19 cellular contexts compared by ENCODE assay signal in the genomic region with DNA sequence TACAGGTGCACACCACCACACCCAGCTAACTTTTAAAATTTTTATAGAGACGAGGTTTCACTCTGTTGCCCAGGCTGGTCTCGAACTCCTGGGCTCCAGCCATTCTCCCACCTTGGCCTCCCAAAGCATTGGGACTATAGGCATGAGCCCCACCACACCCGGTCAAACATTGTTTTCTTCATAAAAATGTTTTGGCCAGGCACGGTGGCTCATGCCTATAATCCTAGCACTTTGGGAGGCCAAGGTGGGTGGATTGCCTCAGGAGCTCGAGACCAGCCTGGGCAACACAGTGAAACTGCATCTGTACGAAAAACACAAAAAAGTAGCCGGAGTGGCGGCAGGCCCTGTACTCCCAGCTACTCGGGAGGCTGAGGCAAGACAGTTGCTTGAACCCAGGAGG. TPM values are rescaled to one million over a fixed set of nuclear protein-coding genes. Genes with fewer than 3 reads are reported as not detected.
DNase-seq lines count a peak whose midpoint lies in the region; ATAC-seq, FAIRE-seq and TF ChIP-seq lines count a peak whose summit lies in the region.
"Had no signal": no experiment of that assay in that cellular context is flagged by ENCODE, and none has a peak within 500 bp of the region (broad histone marks: within the 10 kb centered on the region; RNA-seq: fewer than 3 reads in every experiment).

No MANE protein-coding gene starts in this region.

- CTCF ChIA-PET in HepG2 (lab: Yijun Ruan, JAX; ENCODE audit: low intra/inter-chr PET ratio, low total read pairs), result no interaction called here

- TF ChIP-seq RAD21 in HepG2 (CRISPR knock-in tag; IDR thresholded peaks at IDR 0.05), result no peak

- TF ChIP-seq EP300 in HepG2 (IDR thresholded peaks at IDR 0.05; ENCODE audit: low read depth in 2 of 2, low read length in 2 of 2) (no peak), HepG2 (CRISPR knock-in tag; IDR thresholded peaks at IDR 0.05; ENCODE audit: borderline replicate concordance) (no peak), suprapubic skin (IDR thresholded peaks at IDR 0.05) (no peak)

- H3K4me1 ChIP-seq in HepG2 (ENCODE audit: insufficient read depth, low read length), result peaks cover 23% of the 10 kb centered on the region
- H3K4me1 ChIP-seq in right lobe of liver, result no peaks in the 10 kb centered on the region
- peaks cover 42 to 55% of the 10 kb centered on the region in 2 experiments for H3K4me1 ChIP-seq in neutrophil (ENCODE audit: control insufficient read depth in 1 of 2, insufficient read depth in 1 of 2, low read depth in 1 of 2, low read length in 1 of 2)
- H3K4me1 ChIP-seq in suprapubic skin, result peaks cover 29% of the 10 kb centered on the region

- H3K36me3 Mint-ChIP-seq in central memory CD8-positive, alpha-beta T cell (ENCODE audit: insufficient read depth), result peaks cover 76% of the 10 kb centered on the region

- DNase-seq in HepG2 (ENCODE audit: low spot score) (no peak), right lobe of liver (no peak), suprapubic skin (ENCODE audit: low spot score in 2 of 2) (no peak), NCI-H2196 (lab: John Stamatoyannopoulos, UW; ENCODE audit: unreplicated experiment) (no peak)
- no peak for DNase-seq in central memory CD8-positive, alpha-beta T cell (ENCODE audit: low spot score in 2 of 2)
- DNase-seq: C1 segment of cervical spinal cord, Calu3, DMS 273 treated with DMSO at 0.1 percent for 48 hours, DMS79 had no signal

- POLR2A ChIA-PET in HepG2 (lab: Yijun Ruan, JAX), result interaction anchor here (0.8 to 1.2 kb wide), 3 partner anchors 11 to 135 kb away, joined by 3 to 5 read pairs (median 4); no protein-coding TSS in a partner anchor

- H3K27ac Mint-ChIP-seq in central memory CD8-positive, alpha-beta T cell (ENCODE audit: low read depth), result peak overlapping the region; percentile 73
- H3K27ac Mint-ChIP-seq: GM23338 had no signal

- H3K4me3 ChIP-seq in HepG2 (replicated peaks in 1 of 3; ENCODE audit: insufficient read depth in 1 of 3, low read depth in 2 of 3, low read length in 3 of 3) (no peak overlapping the region), right lobe of liver (no peak overlapping the region), neutrophil (ENCODE audit: low read depth in 1 of 2, low read length in 1 of 2) (no peak overlapping the region), suprapubic skin (no peak overlapping the region)
- H3K4me3 ChIP-seq: GM12878, GM23338 had no signal

- TF ChIP-seq CTCF in HepG2 (CRISPR knock-in tag; IDR thresholded peaks at IDR 0.05) (no peak), right lobe of liver (IDR thresholded peaks at IDR 0.05) (no peak), neutrophil (IDR thresholded peaks at IDR 0.05) (no peak), suprapubic skin (IDR thresholded peaks at IDR 0.05) (no peak)

- no peak overlapping the region for H3K4me3 Mint-ChIP-seq in central memory CD8-positive, alpha-beta T cell
- H3K4me3 Mint-ChIP-seq: B cell, GM23338 had no signal

- H3K27me3 ChIP-seq in HepG2 (ENCODE audit: control insufficient read depth in 1 of 2, insufficient read depth in 2 of 2, low read length in 2 of 2) (no peaks in the 10 kb centered on the region), right lobe of liver (no peaks in the 10 kb centered on the region), neutrophil (no peaks in the 10 kb centered on the region), suprapubic skin (no peaks in the 10 kb centered on the region)

- H3K9me3 Mint-ChIP-seq in central memory CD8-positive, alpha-beta T cell, result no peaks in the 10 kb centered on the region
- H3K9me3 Mint-ChIP-seq: CD4-positive, alpha-beta T cell; GM23338 had no signal

- H3K27me3 Mint-ChIP-seq in central memory CD8-positive, alpha-beta T cell, result no peaks in the 10 kb centered on the region
- H3K27me3 Mint-ChIP-seq: B cell; CD4-positive, alpha-beta T cell had no signal

- BruUV-seq in HepG2 (replicated peaks; lab: Mats Ljungman, UMichigan), result no TSS peak

- H3K9me3 ChIP-seq in HepG2 (ENCODE audit: low read length) (no peaks in the 10 kb centered on the region), right lobe of liver (no peaks in the 10 kb centered on the region), neutrophil (no peaks in the 10 kb centered on the region), suprapubic skin (no peaks in the 10 kb centered on the region)

- 91% methylated on average over 9 of the region's 9 CpGs for WGBS in HepG2 (ENCODE audit: low lambda C conversion rate)
- 88% methylated on average over 9 of the region's 9 CpGs for WGBS in right lobe of liver (ENCODE audit: insufficient coverage, low coverage, low lambda C conversion rate, missing lambda C conversion rate)
- WGBS in suprapubic skin, result 98% methylated on average over 9 of the region's 9 CpGs

- no peak for TF ChIP-seq POLR2A in HepG2 (IDR thresholded peaks at IDR 0.05; ENCODE audit: insufficient read depth in 1 of 2, low read depth in 2 of 2, low read length in 2 of 2)
- no peak for TF ChIP-seq POLR2A in right lobe of liver (IDR thresholded peaks at IDR 0.05)
- TF ChIP-seq POLR2A in GM18505 (IDR thresholded peaks at IDR 0.05; ENCODE audit: borderline replicate concordance, extremely low read depth, insufficient read depth, insufficient read length), result no peak
- TF ChIP-seq POLR2A in suprapubic skin (IDR thresholded peaks at IDR 0.05), result no peak

- ATAC-seq in HepG2, result no peak
- no peak for ATAC-seq in right lobe of liver
- no peak for ATAC-seq in central memory CD8-positive, alpha-beta T cell (replicated peaks; ENCODE audit: extremely low read depth, poor library complexity, severe bottlenecking)
- ATAC-seq in GM18505 (IDR thresholded peaks at IDR 0.05; ENCODE audit: unreplicated experiment), result no peak
- ATAC-seq: GM12878 had no signal

- no peak for FAIRE-seq in HepG2 (lab: Jason Lieb, UNC)
- FAIRE-seq: A204.1, GM12878 had no signal

- peaks cover 16% of the 10 kb centered on the region; the same call in 1 of the 2 replicates for H4K20me1 ChIP-seq in HepG2 (ENCODE audit: insufficient read depth, low read length)

- in situ Hi-C loops in HepG2 (cut with HindIII; ENCODE audit: extremely low pct_ligation_motif_present, low pct_unique_long_range_greater_than_20kb), result no loop called here

- peaks cover 45% of the 10 kb centered on the region for H3K4me1 Mint-ChIP-seq in central memory CD8-positive, alpha-beta T cell

- no peak overlapping the region for H2AFZ ChIP-seq in HepG2 (ENCODE audit: low read length)
- H2AFZ ChIP-seq: GM23338 had no signal

- intact Hi-C loops in HepG2 (cut with micrococcal nuclease; ENCODE audit: unreplicated experiment), result no loop called here
- intact Hi-C loops in right lobe of liver (cut with DNase I), result loop anchor here (5.0 to 10.0 kb wide), 2 partner anchors 128 to 131 kb away; no protein-coding TSS in a partner anchor

- H3K4me2 ChIP-seq in HepG2 (ENCODE audit: low read depth, low read length), result no peak overlapping the region
- H3K4me2 ChIP-seq: GM23338 had no signal

- H3K27ac ChIP-seq in HepG2 (ENCODE audit: extremely low read length, insufficient read depth, low read length), result peak overlapping the region; percentile 53
- H3K27ac ChIP-seq in right lobe of liver, result no peak overlapping the region
- peak overlapping the region; percentile 56 for H3K27ac ChIP-seq in neutrophil
- peak overlapping the region; percentile 100 for H3K27ac ChIP-seq in temporal lobe (ENCODE audit: low read depth, low read length)
- H3K27ac ChIP-seq in suprapubic skin, result no peak overlapping the region

- no peak overlapping the region for H3K9ac ChIP-seq in HepG2 (ENCODE audit: insufficient read depth, low read depth, low read length)

- no peaks in the 10 kb centered on the region for H3K79me2 ChIP-seq in HepG2 (ENCODE audit: insufficient read depth, low read length)

- H3K36me3 ChIP-seq in HepG2 (replicated peaks in 1 of 2; ENCODE audit: control insufficient read depth in 1 of 2, insufficient read depth in 2 of 2, low read length in 2 of 2), result peaks cover 19 to 45% of the 10 kb centered on the region in 2 experiments
- peaks cover 0 to 3% (median 0%) of the 10 kb centered on the region in 4 donors for H3K36me3 ChIP-seq in right lobe of liver
- peaks cover 86% of the 10 kb centered on the region for H3K36me3 ChIP-seq in neutrophil
- peaks cover 30% of the 10 kb centered on the region for H3K36me3 ChIP-seq in suprapubic skin

RNA-seq across cellular contexts. Expression of gene TMC6, which starts 12.1 kb away (rescaled TPM):
- 20.4 and 48.4 TPM in 2 replicates for total RNA-seq in HepG2 (2016; rRNA removed; fragmentation: Illumina TruSeq; extraction: Trizol)
- 21.4 and 23.6 TPM in 2 replicates for total RNA-seq in HepG2 (2016; cell fraction: cytosol; rRNA removed; fragmentation: Illumina TruSeq; extraction: Trizol; ENCODE audit: low read depth)
- total RNA-seq in HepG2 (2016; cell fraction: insoluble cytoplasmic fraction; rRNA removed; fragmentation: Illumina TruSeq; extraction: Trizol), result 19.7 and 47.9 TPM in 2 replicates
- total RNA-seq in HepG2 (2016; cell fraction: membrane; rRNA removed; fragmentation: Illumina TruSeq; extraction: Trizol), result 29.0 and 34.4 TPM in 2 replicates
- total RNA-seq in HepG2 (2016; cell fraction: nucleus; rRNA removed; fragmentation: Illumina TruSeq; extraction: Trizol), result 47.2 and 55.0 TPM in 2 replicates
- polyA plus RNA-seq in HepG2 (2011; rRNA removed), result 99.1 and 118 TPM in 2 replicates
- 42.4 and 70.8 TPM in 2 replicates for polyA plus RNA-seq in HepG2 (2011; cell fraction: cytosol; rRNA removed)
- polyA plus RNA-seq in HepG2 (2011; cell fraction: nucleus; rRNA removed), result 648 and 982 TPM in 2 replicates
- polyA plus RNA-seq in HepG2 (2012), result 45.7 and 50.3 TPM in 2 replicates
- polyA plus RNA-seq in HepG2 (2016; cell fraction: cytosol; fragmentation: Illumina TruSeq; extraction: Trizol; ENCODE audit: low read depth), result 8.9 and 10.6 TPM in 2 replicates
- polyA plus RNA-seq in HepG2 (2016; cell fraction: insoluble cytoplasmic fraction; fragmentation: Illumina TruSeq; extraction: Trizol; ENCODE audit: low read depth), result 16.1 and 17.9 TPM in 2 replicates
- 18.2 and 19.0 TPM in 2 replicates for polyA plus RNA-seq in HepG2 (2016; cell fraction: membrane; fragmentation: Illumina TruSeq; extraction: Trizol; ENCODE audit: low read depth)
- 126 and 147 TPM in 2 replicates for polyA plus RNA-seq in HepG2 (2016; cell fraction: nucleus; fragmentation: Illumina TruSeq; extraction: Trizol; ENCODE audit: insufficient read depth, low read depth)
- 23.3 and 152 TPM in 2 replicates for polyA minus RNA-seq in HepG2 (2011; rRNA and poly(A)+ RNA removed; ENCODE audit: low replicate concordance)
- 48.9 and 63.1 TPM in 2 replicates for polyA minus RNA-seq in HepG2 (2011; cell fraction: cytosol; rRNA and poly(A)+ RNA removed)
- polyA minus RNA-seq in HepG2 (2011; cell fraction: nucleus; rRNA and poly(A)+ RNA removed), result 92.6 and 109 TPM in 2 replicates
- 10 to 100 TPM; 10.9 to 24.7 (median 15.7) TPM for total RNA-seq in right lobe of liver
- 2.0 TPM for total RNA-seq in temporal lobe
- 10 to 100 TPM; 27.9 to 48.8 (median 32.0) TPM for total RNA-seq in suprapubic skin

RNA-seq across cellular contexts. Expression of gene TMC8, which starts 14.2 kb away (rescaled TPM):
- total RNA-seq in HepG2 (2016; rRNA removed; fragmentation: Illumina TruSeq; extraction: Trizol), result 0.08 and 0.53 TPM in 2 replicates
- 0.09 and 0.61 TPM in 2 replicates for total RNA-seq in HepG2 (2016; cell fraction: cytosol; rRNA removed; fragmentation: Illumina TruSeq; extraction: Trizol; ENCODE audit: low read depth)
- 0.04 and 0.65 TPM in 2 replicates for total RNA-seq in HepG2 (2016; cell fraction: insoluble cytoplasmic fraction; rRNA removed; fragmentation: Illumina TruSeq; extraction: Trizol)
- 0.83 TPM in 2 replicates for total RNA-seq in HepG2 (2016; cell fraction: membrane; rRNA removed; fragmentation: Illumina TruSeq; extraction: Trizol)
- 0.85 and 1.9 TPM in 2 replicates for total RNA-seq in HepG2 (2016; cell fraction: nucleus; rRNA removed; fragmentation: Illumina TruSeq; extraction: Trizol)
- 7.8 and 11.1 TPM in 2 replicates for polyA plus RNA-seq in HepG2 (2011; rRNA removed)
- 5.7 and 7.7 TPM in 2 replicates for polyA plus RNA-seq in HepG2 (2011; cell fraction: cytosol; rRNA removed)
- polyA plus RNA-seq in HepG2 (2011; cell fraction: nucleus; rRNA removed), result 35.7 and 61.8 TPM in 2 replicates
- polyA plus RNA-seq in HepG2 (2012), result 5.3 and 8.8 TPM in 2 replicates
- polyA plus RNA-seq in HepG2 (2016; cell fraction: cytosol; fragmentation: Illumina TruSeq; extraction: Trizol; ENCODE audit: low read depth), result 0.12 TPM in 1 of 2 replicates, not detected in the other
- polyA plus RNA-seq in HepG2 (2016; cell fraction: insoluble cytoplasmic fraction; fragmentation: Illumina TruSeq; extraction: Trizol; ENCODE audit: low read depth), result 0.13 and 0.74 TPM in 2 replicates
- 0.10 and 0.13 TPM in 2 replicates for polyA plus RNA-seq in HepG2 (2016; cell fraction: membrane; fragmentation: Illumina TruSeq; extraction: Trizol; ENCODE audit: low read depth)
- polyA plus RNA-seq in HepG2 (2016; cell fraction: nucleus; fragmentation: Illumina TruSeq; extraction: Trizol; ENCODE audit: insufficient read depth, low read depth), result 0.76 and 1.7 TPM in 2 replicates
- polyA minus RNA-seq in HepG2 (2011; rRNA and poly(A)+ RNA removed; ENCODE audit: low replicate concordance), result 0.51 and 13.2 TPM in 2 replicates
- polyA minus RNA-seq in HepG2 (2011; cell fraction: cytosol; rRNA and poly(A)+ RNA removed), result 4.5 and 4.8 TPM in 2 replicates
- polyA minus RNA-seq in HepG2 (2011; cell fraction: nucleus; rRNA and poly(A)+ RNA removed), result 12.2 and 14.3 TPM in 2 replicates
- 1 to 10 TPM; 2.4 to 7.2 (median 4.8) TPM for total RNA-seq in right lobe of liver
- 0.49 TPM for total RNA-seq in temporal lobe
- 1 to 10 TPM in 2 of 4 donors, under 1 TPM in 2; 0.36 to 6.4 (median 1.8) TPM for total RNA-seq in suprapubic skin

RNA-seq across cellular contexts. Expression of gene C17orf99, which starts 29.8 kb away (rescaled TPM):
- total RNA-seq in HepG2 (2016; rRNA removed; fragmentation: Illumina TruSeq; extraction: Trizol) (0.22 and 1.7 TPM in 2 replicates), right lobe of liver (not detected), temporal lobe (not detected), suprapubic skin (1 to 10 TPM in 3 of 4 donors, not detected in 1; 1.4 to 2.7 (median 2.1) TPM)
- 0.51 and 0.88 TPM in 2 replicates for total RNA-seq in HepG2 (2016; cell fraction: cytosol; rRNA removed; fragmentation: Illumina TruSeq; extraction: Trizol; ENCODE audit: low read depth)
- 0.84 and 0.86 TPM in 2 replicates for total RNA-seq in HepG2 (2016; cell fraction: insoluble cytoplasmic fraction; rRNA removed; fragmentation: Illumina TruSeq; extraction: Trizol)
- 1.1 and 1.2 TPM in 2 replicates for total RNA-seq in HepG2 (2016; cell fraction: membrane; rRNA removed; fragmentation: Illumina TruSeq; extraction: Trizol)
- 0.38 and 2.4 TPM in 2 replicates for total RNA-seq in HepG2 (2016; cell fraction: nucleus; rRNA removed; fragmentation: Illumina TruSeq; extraction: Trizol)
- polyA plus RNA-seq in HepG2 (2011; rRNA removed), result 1.9 and 2.8 TPM in 2 replicates
- polyA plus RNA-seq in HepG2 (2011; cell fraction: cytosol; rRNA removed), result 1.1 and 1.8 TPM in 2 replicates
- polyA plus RNA-seq in HepG2 (2011; cell fraction: nucleus; rRNA removed), result 5.8 and 10.0 TPM in 2 replicates
- 1.5 and 2.2 TPM in 2 replicates for polyA plus RNA-seq in HepG2 (2012)
- polyA plus RNA-seq in HepG2 (2016; cell fraction: cytosol; fragmentation: Illumina TruSeq; extraction: Trizol; ENCODE audit: low read depth), result 0.23 and 0.46 TPM in 2 replicates
- polyA plus RNA-seq in HepG2 (2016; cell fraction: insoluble cytoplasmic fraction; fragmentation: Illumina TruSeq; extraction: Trizol; ENCODE audit: low read depth), result 0.60 TPM in 1 of 2 replicates, not detected in the other
- 0.59 and 1.1 TPM in 2 replicates for polyA plus RNA-seq in HepG2 (2016; cell fraction: membrane; fragmentation: Illumina TruSeq; extraction: Trizol; ENCODE audit: low read depth)
- 2.4 and 2.9 TPM in 2 replicates for polyA plus RNA-seq in HepG2 (2016; cell fraction: nucleus; fragmentation: Illumina TruSeq; extraction: Trizol; ENCODE audit: insufficient read depth, low read depth)
- polyA minus RNA-seq in HepG2 (2011; rRNA and poly(A)+ RNA removed; ENCODE audit: low replicate concordance), result 0.72 TPM in 1 of 2 replicates, not detected in the other
- polyA minus RNA-seq in HepG2 (2011; cell fraction: cytosol; rRNA and poly(A)+ RNA removed), result not detected in 2 replicates
- 1.5 and 3.1 TPM in 2 replicates for polyA minus RNA-seq in HepG2 (2011; cell fraction: nucleus; rRNA and poly(A)+ RNA removed)
- total RNA-seq: Calu3; CD4-positive, alpha-beta T cell; G401; GM23338; H7 had no signal
- polyA plus RNA-seq: GM23338 had no signal

RNA-seq across cellular contexts. Expression of gene SYNGR2, which starts 52.0 kb away (rescaled TPM):
- total RNA-seq in HepG2 (2016; rRNA removed; fragmentation: Illumina TruSeq; extraction: Trizol) (28.7 and 46.7 TPM in 2 replicates), right lobe of liver (10 to 100 TPM; 43.3 to 55.8 (median 50.4) TPM), temporal lobe (3.0 TPM), suprapubic skin (100 to 1,000 TPM; 127 to 139 (median 133) TPM)
- 15.8 and 18.7 TPM in 2 replicates for total RNA-seq in HepG2 (2016; cell fraction: cytosol; rRNA removed; fragmentation: Illumina TruSeq; extraction: Trizol; ENCODE audit: low read depth)
- total RNA-seq in HepG2 (2016; cell fraction: insoluble cytoplasmic fraction; rRNA removed; fragmentation: Illumina TruSeq; extraction: Trizol), result 21.7 and 51.0 TPM in 2 replicates
- total RNA-seq in HepG2 (2016; cell fraction: membrane; rRNA removed; fragmentation: Illumina TruSeq; extraction: Trizol), result 31.9 and 34.8 TPM in 2 replicates
- 43.0 and 51.6 TPM in 2 replicates for total RNA-seq in HepG2 (2016; cell fraction: nucleus; rRNA removed; fragmentation: Illumina TruSeq; extraction: Trizol)
- 170 and 192 TPM in 2 replicates for polyA plus RNA-seq in HepG2 (2011; rRNA removed)
- 200 and 244 TPM in 2 replicates for polyA plus RNA-seq in HepG2 (2011; cell fraction: cytosol; rRNA removed)
- polyA plus RNA-seq in HepG2 (2011; cell fraction: nucleus; rRNA removed), result 116 and 129 TPM in 2 replicates
- 52.7 and 59.2 TPM in 2 replicates for polyA plus RNA-seq in HepG2 (2012)
- 35.1 and 40.6 TPM in 2 replicates for polyA plus RNA-seq in HepG2 (2016; cell fraction: cytosol; fragmentation: Illumina TruSeq; extraction: Trizol; ENCODE audit: low read depth)
- polyA plus RNA-seq in HepG2 (2016; cell fraction: insoluble cytoplasmic fraction; fragmentation: Illumina TruSeq; extraction: Trizol; ENCODE audit: low read depth), result 52.5 and 60.0 TPM in 2 replicates
- 62.1 and 68.8 TPM in 2 replicates for polyA plus RNA-seq in HepG2 (2016; cell fraction: membrane; fragmentation: Illumina TruSeq; extraction: Trizol; ENCODE audit: low read depth)
- polyA plus RNA-seq in HepG2 (2016; cell fraction: nucleus; fragmentation: Illumina TruSeq; extraction: Trizol; ENCODE audit: insufficient read depth, low read depth), result 160 and 166 TPM in 2 replicates
- 231 and 401 TPM in 2 replicates for polyA minus RNA-seq in HepG2 (2011; rRNA and poly(A)+ RNA removed; ENCODE audit: low replicate concordance)
- polyA minus RNA-seq in HepG2 (2011; cell fraction: cytosol; rRNA and poly(A)+ RNA removed), result 73.3 and 75.3 TPM in 2 replicates
- 23.0 and 28.7 TPM in 2 replicates for polyA minus RNA-seq in HepG2 (2011; cell fraction: nucleus; rRNA and poly(A)+ RNA removed)

Comparison
In these comparisons a context has a peak if more than half of its experiments do, and no peak if none do; other contexts are left out.
1. H3K27ac ChIP-seq: peak in HepG2 (single experiment), neutrophil (single experiment) and temporal lobe (single experiment); none in right lobe of liver (0 of 3) and suprapubic skin (single experiment).